1 cellular context compared by ENCODE assay signal in genomic region chr1:24909388-24909898, GRCh38.
TF ChIP-seq lines count a peak whose summit lies in the region.

No MANE protein-coding gene starts in this region.

TF ChIP-seq in WTC11, 78 proteins besides CTCF, POLR2A, EP300 and RAD21 (continued from another document):
- TF ChIP-seq HMGXB4 (CRISPR knock-in tag; IDR thresholded peaks at IDR 0.05) (0 out of 2 replicates have a peak, but pooled peaks have one; percentile 23), ZSCAN18 (CRISPR knock-in tag; IDR thresholded peaks at IDR 0.05) (no peak)
